ENCODE assay signal across 24 cellular contexts in the genomic region with DNA sequence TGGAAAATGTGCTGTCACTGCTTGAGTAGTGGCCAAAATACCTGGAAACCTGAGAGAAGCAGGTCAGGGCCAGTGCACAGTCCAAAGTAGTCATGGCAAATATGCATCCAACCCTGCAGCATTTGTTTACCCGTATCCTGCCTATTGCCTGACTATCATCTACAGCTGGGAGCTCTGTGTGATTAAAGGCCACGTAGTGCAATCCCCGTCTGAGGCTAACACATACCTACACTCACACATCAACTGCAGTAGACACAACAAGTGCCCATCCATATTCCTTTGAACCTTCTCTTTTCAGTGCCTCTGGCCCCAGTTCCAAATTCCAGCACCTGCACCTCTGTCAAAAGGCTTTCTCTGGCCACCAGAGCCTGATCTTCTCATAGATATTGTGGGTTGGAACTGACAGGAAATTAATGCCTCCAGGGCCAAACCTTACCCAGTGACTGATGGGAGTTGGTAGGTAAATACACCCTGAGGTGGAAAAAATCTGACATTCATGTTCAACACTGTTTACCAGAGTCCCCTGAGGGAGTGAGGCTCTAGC.
A peak's percentile ranks its signal among the peaks of the same experiment; 100 is the strongest.
DNase-seq lines count a peak whose midpoint lies in the region; ATAC-seq, FAIRE-seq and TF ChIP-seq lines count a peak whose summit lies in the region.
"Had no signal": no experiment of that assay in that cellular context is flagged by ENCODE, and none has a peak within 500 bp of the region (broad histone marks: within the 10 kb centered on the region; RNA-seq: fewer than 3 reads in every experiment).

No MANE protein-coding gene starts in this region.

- no peaks in the 10 kb centered on the region for H3K79me2 ChIP-seq in mammary epithelial cell (ENCODE audit: insufficient read depth, low read length)

- H3K36me3 ChIP-seq in mammary epithelial cell (ENCODE audit: insufficient read depth, low read length) (no peaks in the 10 kb centered on the region), small intestine (ENCODE audit: control insufficient read depth in 2 of 2, insufficient read depth in 2 of 2, low read length in 2 of 2) (no peaks in the 10 kb centered on the region)

- no peaks in the 10 kb centered on the region for H3K9me3 ChIP-seq in mammary epithelial cell (replicated peaks; ENCODE audit: insufficient read depth, low read length)
- no peaks in the 10 kb centered on the region for H3K9me3 ChIP-seq in small intestine (ENCODE audit: control insufficient read depth, low read depth)

- H3K4me1 ChIP-seq in mammary epithelial cell (ENCODE audit: insufficient read depth, low read length) (no peaks in the 10 kb centered on the region), small intestine (ENCODE audit: control insufficient read depth in 2 of 2, insufficient read depth in 1 of 2, low read depth in 1 of 2, low read length in 1 of 2) (no peaks in the 10 kb centered on the region)

- TF ChIP-seq CTCF in mammary epithelial cell (conservative IDR thresholded peaks at IDR 0.05 in 1 of 2, IDR thresholded peaks at IDR 0.05 in 1 of 2; ENCODE audit: extremely low read depth in 1 of 2, insufficient read depth in 1 of 2, low read depth in 1 of 2, low read length in 2 of 2) (no peak), RWPE1 (conservative IDR thresholded peaks at IDR 0.05; ENCODE audit: low read depth) (no peak)

- peak; percentile 48 for DNase-seq in SIG-M5 treated with dmso at 0.1 percent for 504 hours (lab: John Stamatoyannopoulos, UW; ENCODE audit: unreplicated experiment)
- DNase-seq in SIG-M5 (lab: John Stamatoyannopoulos, UW): no peak
- DNase-seq in mammary epithelial cell: peak; percentile 7
- peak; percentile 47 for DNase-seq in left lobe of liver (ENCODE audit: low spot score)
- peak; percentile 18 for DNase-seq in small intestine
- DNase-seq in DMS153 (lab: John Stamatoyannopoulos, UW): no peak
- DNase-seq in stimulated activated CD4-positive, alpha-beta T cell treated with anti-CD3 and anti-CD28 coated beads, Interleukin-15, amount 100 ng/mL, for 24 hours: no peak
- no peak for DNase-seq in RWPE1 (ENCODE audit: low spot score)
- DNase-seq: 8988T; ACHN; CD4-positive, CD25-positive, alpha-beta regulatory T cell; HCEC 1CT; Karpas-422; MV-4-11; NCI-H1105; NCI-H1436 treated with DMSO at 0.1 percent for 48 hours; NCI-H2029; NCI-H446 treated with DMSO at 0.1 percent for 48 hours; NCI-H526 treated with DMSO at 0.1 percent for 48 hours; SHP77 treated with DMSO at 0.1 percent for 48 hours had no signal

- in situ Hi-C loops in mammary epithelial cell (cut with MboI; ENCODE audit: low sequenced_read_pairs in 2 of 2): no loop called here

- H3K4me3 ChIP-seq in mammary epithelial cell (replicated peaks in 1 of 3; ENCODE audit: insufficient read depth in 1 of 3, low read depth in 2 of 3, low read length in 3 of 3) (no peak overlapping the region), small intestine (ENCODE audit: low read depth in 1 of 2, low read length in 2 of 2) (no peak overlapping the region)

- H3K4me2 ChIP-seq in mammary epithelial cell (ENCODE audit: insufficient read depth, low read depth, low read length): no peak overlapping the region

- WGBS in mammary epithelial cell (ENCODE audit: low coverage, missing lambda C conversion rate): no CpG with 5 or more reads among the region's 3 CpGs
- 33 to 68% (median 43%) methylated on average over 3 of the region's 3 CpGs for WGBS in small intestine, 3 donors

- intact Hi-C loops in mammary epithelial cell (cut with micrococcal nuclease): no loop called here

- H4K20me1 ChIP-seq in mammary epithelial cell (ENCODE audit: insufficient read depth, low read length): no peaks in the 10 kb centered on the region

- H3K27me3 ChIP-seq in mammary epithelial cell (ENCODE audit: insufficient read depth, low read length) (no peaks in the 10 kb centered on the region), small intestine (ENCODE audit: control insufficient read depth in 2 of 2, insufficient read depth in 2 of 2, low read length in 2 of 2) (no peaks in the 10 kb centered on the region)

- POLR2A ChIA-PET in RWPE1 (lab: Yijun Ruan, JAX; ENCODE audit: low non-redundant PET): no interaction called here

- dilution Hi-C loops in mammary epithelial cell (cut with HindIII; ENCODE audit: low sequenced_read_pairs): no loop called here

- H3K27ac ChIP-seq in mammary epithelial cell (ENCODE audit: insufficient read depth, low read depth, low read length) (no peak overlapping the region), small intestine (ENCODE audit: low read depth in 1 of 2, low read length in 1 of 2) (no peak overlapping the region), RWPE1 (no peak overlapping the region)

- CTCF ChIA-PET in mammary epithelial cell (lab: Charles Lee; ENCODE audit: low non-redundant PET): interaction anchor here (0.7 kb wide), 1 partner anchor 384 kb away, joined by 3 read pairs; no protein-coding TSS in a partner anchor
- CTCF ChIA-PET in RWPE1 (lab: Yijun Ruan, JAX): interaction anchor here (0.6 kb wide), 1 partner anchor 524 kb away, joined by 3 read pairs; no protein-coding TSS in a partner anchor

- no TSS peak for BruUV-seq in mammary epithelial cell (replicated peaks; lab: Mats Ljungman, UMichigan)

- H2AFZ ChIP-seq in mammary epithelial cell (ENCODE audit: low read depth, low read length): no peak overlapping the region

- H3K9ac ChIP-seq in mammary epithelial cell (ENCODE audit: insufficient read depth, low read length): no peak overlapping the region

- ATAC-seq in left lobe of liver: peak; percentile 83
- ATAC-seq: Panc1, SK-N-SH treated with all-trans-retinoic acid at 6 μM for 48 hours had no signal

- no peak for FAIRE-seq in small intestine (lab: Jason Lieb, UNC)
- FAIRE-seq: G401.6, H1 had no signal

Comparison
In these comparisons a context has a peak if more than half of its experiments do, and no peak if none do; other contexts are left out.
1. DNase-seq: peak in SIG-M5 treated with dmso at 0.1 percent for 504 hours (single experiment), mammary epithelial cell (single experiment), left lobe of liver (single experiment) and small intestine (single experiment); none in SIG-M5 (single experiment), DMS153 (single experiment), stimulated activated CD4-positive, alpha-beta T cell treated with anti-CD3 and anti-CD28 coated beads, Interleukin-15, amount 100 ng/mL, for 24 hours (single experiment) and RWPE1 (single experiment).